ENCODE assay signal across 20 cellular contexts in the genomic region with DNA sequence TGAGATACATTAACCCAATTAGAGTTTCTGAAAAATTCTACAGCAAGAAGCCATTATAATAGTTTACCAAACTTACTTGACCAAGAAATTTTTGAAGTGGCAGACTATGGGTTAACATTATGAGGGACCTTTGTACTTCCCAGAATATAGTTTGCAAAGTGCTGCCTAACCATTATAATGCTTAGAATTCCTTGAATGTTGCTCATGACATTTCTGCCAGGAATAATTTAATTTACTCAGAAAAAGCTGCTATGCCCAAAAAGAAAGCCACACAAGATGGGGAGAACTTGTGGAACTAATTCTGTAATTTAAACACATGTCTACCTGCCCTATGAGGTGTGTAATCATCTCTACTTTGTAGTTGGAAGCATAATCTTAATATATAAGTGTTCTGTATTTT.
"Had no signal": no experiment of that assay in that cellular context is flagged by ENCODE, and none has a peak within 500 bp of the region (broad histone marks: within the 10 kb centered on the region; RNA-seq: fewer than 3 reads in every experiment).

No MANE protein-coding gene starts in this region.

- DNase-seq: activated CD4-positive, alpha-beta T cell treated with anti-CD3 and anti-CD28 coated beads, Interleukin-2, amount 10 ng/mL, durations not matched to agents 7 days and 5 days; activated CD8-positive, alpha-beta T cell treated with anti-CD3 and anti-CD28 coated beads, Interleukin-2, amount 10 ng/mL, durations not matched to agents 7 days and 5 days; activated naive CD4-positive, alpha-beta T cell treated with anti-CD3 and anti-CD28 coated beads for 36 hours; activated T-cell treated with anti-CD3 and anti-CD28 coated beads, Interleukin-2, amount 50 U/mL, for 4 hours; anterior cingulate cortex; cerebellar nuclear complex; dorsolateral prefrontal cortex; heart left ventricle; left lung; spleen; stimulated activated naive B cell treated with anti-CD40 and anti-IgM and Interleukin-4, amounts not matched to agents 10 μg/mL and 1 μg/mL and 100 μg/mL, for 72 hours; upper lobe of right lung had no signal

- H3K79me2 ChIP-seq: parathyroid adenoma had no signal

- H3K27ac ChIP-seq: dorsolateral prefrontal cortex, gastroesophageal sphincter, heart left ventricle, left lung, neutrophil, parathyroid adenoma, upper lobe of right lung had no signal

- FAIRE-seq: bronchial epithelial cell had no signal

- H3K4me3 ChIP-seq: dorsolateral prefrontal cortex, gastroesophageal sphincter, heart left ventricle, left lung, spleen, upper lobe of right lung had no signal

- H3K36me3 ChIP-seq: gastroesophageal sphincter, heart left ventricle, left lung, neutrophil, spleen, upper lobe of right lung had no signal

- H3K4me3 Mint-ChIP-seq: activated CD4-positive, alpha-beta T cell treated with anti-CD3 and anti-CD28 coated beads, Interleukin-2, amount 10 ng/mL, durations not matched to agents 7 days and 5 days; activated CD8-positive, alpha-beta T cell treated with anti-CD3 and anti-CD28 coated beads, Interleukin-2, amount 10 ng/mL, durations not matched to agents 7 days and 5 days; activated naive CD4-positive, alpha-beta T cell treated with anti-CD3 and anti-CD28 coated beads for 36 hours; activated T-cell treated with anti-CD3 and anti-CD28 coated beads, Interleukin-2, amount 50 U/mL, for 4 hours; mesothelial cell of epicardium; natural killer cell treated with Interleukin-12 subunit alpha and Interleukin-12 subunit beta and Interleukin-15 and Interleukin-18, amount 100 ng/mL, for 72 hours; stimulated activated naive B cell treated with anti-CD40 and anti-IgM and Interleukin-4, amounts not matched to agents 10 μg/mL and 1 μg/mL and 100 μg/mL, for 72 hours had no signal

- H3K9ac ChIP-seq: parathyroid adenoma had no signal

- H3K9me3 ChIP-seq: left lung, neutrophil, upper lobe of right lung had no signal

- H3K27me3 ChIP-seq: dorsolateral prefrontal cortex, gastroesophageal sphincter, left lung, neutrophil, spleen, upper lobe of right lung had no signal

- ATAC-seq: activated CD4-positive, CD25-positive, alpha-beta regulatory T cell treated with anti-CD3 and anti-CD28 coated beads, Interleukin-2, amount 50 U/mL, for 24 hours; activated CD8-positive, alpha-beta T cell treated with anti-CD3 and anti-CD28 coated beads, Interleukin-2, amount 10 ng/mL, durations not matched to agents 7 days and 5 days; activated T-cell treated with anti-CD3 and anti-CD28 coated beads, Interleukin-2, amount 50 U/mL, for 4 hours; gastroesophageal sphincter; heart left ventricle; left lung; natural killer cell treated with Interleukin-12 subunit alpha and Interleukin-12 subunit beta and Interleukin-15 and Interleukin-18, amount 100 ng/mL, for 72 hours; sciatic nerve; stimulated activated naive B cell treated with anti-CD40 and anti-IgM and Interleukin-4, amounts not matched to agents 10 μg/mL and 1 μg/mL and 100 μg/mL, for 72 hours; upper lobe of right lung had no signal

- H3K4me1 ChIP-seq: gastroesophageal sphincter, left lung, parathyroid adenoma, upper lobe of right lung had no signal

- H2AFZ ChIP-seq: parathyroid adenoma had no signal

- H3K27ac Mint-ChIP-seq: activated CD4-positive, alpha-beta T cell treated with anti-CD3 and anti-CD28 coated beads, Interleukin-2, amount 10 ng/mL, durations not matched to agents 7 days and 5 days; activated CD8-positive, alpha-beta T cell treated with anti-CD3 and anti-CD28 coated beads, Interleukin-2, amount 10 ng/mL, durations not matched to agents 7 days and 5 days; activated naive CD4-positive, alpha-beta T cell treated with anti-CD3 and anti-CD28 coated beads for 36 hours; mesothelial cell of epicardium; natural killer cell treated with Interleukin-12 subunit alpha and Interleukin-12 subunit beta and Interleukin-15 and Interleukin-18, amount 100 ng/mL, for 72 hours; stimulated activated naive B cell treated with anti-CD40 and anti-IgM and Interleukin-4, amounts not matched to agents 10 μg/mL and 1 μg/mL and 100 μg/mL, for 72 hours had no signal

- H3K9me3 Mint-ChIP-seq: activated CD4-positive, alpha-beta T cell treated with anti-CD3 and anti-CD28 coated beads, Interleukin-2, amount 10 ng/mL, durations not matched to agents 7 days and 5 days; activated naive CD4-positive, alpha-beta T cell treated with anti-CD3 and anti-CD28 coated beads for 36 hours; activated T-cell treated with anti-CD3 and anti-CD28 coated beads, Interleukin-2, amount 50 U/mL, for 4 hours; natural killer cell treated with Interleukin-12 subunit alpha and Interleukin-12 subunit beta and Interleukin-15 and Interleukin-18, amount 100 ng/mL, for 72 hours; stimulated activated naive B cell treated with anti-CD40 and anti-IgM and Interleukin-4, amounts not matched to agents 10 μg/mL and 1 μg/mL and 100 μg/mL, for 72 hours had no signal

- H3K36me3 Mint-ChIP-seq: mesothelial cell of epicardium; natural killer cell treated with Interleukin-12 subunit alpha and Interleukin-12 subunit beta and Interleukin-15 and Interleukin-18, amount 100 ng/mL, for 72 hours had no signal
